ENCODE assay signal across 8 cellular contexts in the genomic region with DNA sequence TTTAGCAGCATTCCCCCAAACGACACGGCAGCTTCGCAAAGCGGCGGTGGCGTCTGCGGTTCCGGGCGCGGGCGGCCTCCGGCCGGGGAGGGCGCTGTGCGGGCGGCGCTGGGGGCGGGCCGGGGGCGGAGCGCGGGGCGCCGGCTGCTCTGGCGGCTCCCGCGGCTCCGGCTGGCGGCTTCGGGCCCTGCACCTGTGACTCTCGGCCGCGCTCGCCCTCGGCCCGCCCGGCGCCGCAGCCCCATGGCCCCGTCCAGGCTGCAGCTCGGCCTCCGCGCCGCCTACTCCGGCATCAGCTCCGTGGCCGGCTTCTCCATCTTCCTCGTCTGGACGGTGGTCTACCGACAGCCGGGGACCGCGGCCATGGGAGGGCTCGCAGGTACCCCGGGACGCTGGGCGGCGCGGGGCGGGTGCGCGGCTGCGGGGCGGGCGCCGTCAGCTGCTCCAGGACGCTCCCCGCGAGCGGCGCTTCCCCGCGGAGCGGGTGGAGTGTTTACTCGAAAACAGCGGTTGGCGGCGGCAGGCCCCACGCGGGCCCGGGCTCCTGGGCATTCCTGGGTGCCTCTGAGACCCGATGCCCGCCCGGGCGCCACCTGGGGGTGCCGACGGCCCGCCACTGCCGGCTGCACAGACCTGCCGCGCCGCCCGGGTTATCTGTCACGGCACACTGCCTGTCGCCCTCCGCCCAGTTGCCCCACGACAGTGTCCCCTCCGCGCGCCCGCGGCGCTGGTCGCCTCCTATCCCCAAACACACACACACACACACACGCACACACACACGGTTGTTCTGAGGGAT. TPM values are rescaled to one million over a fixed set of nuclear protein-coding genes. Genes with fewer than 3 reads are reported as not detected.
DNase-seq lines count a peak whose midpoint lies in the region; ATAC-seq and TF ChIP-seq lines count a peak whose summit lies in the region.

A gene (plus strand): TSS at position 177 of the 796 bp plus-strand sequence. CDS start 67 bp downstream, at position 244.

- H3K4me1 Mint-ChIP-seq in T-helper 1 cell treated with Interleukin-12 subunit alpha and Interleukin-12 subunit beta and Interleukin-4 antibody, amounts not matched to agents 30 μg/mL and 1 μg/mL, for 36 hours (ENCODE audit: low read depth), result peaks cover 40% of the 10 kb centered on the region

- H3K27me3 ChIP-seq in ascending aorta, result no peaks in the 10 kb centered on the region
- H3K27me3 ChIP-seq in hepatocyte, result no peaks in the 10 kb centered on the region

- peak within 1 kb of the TSS; percentile 78 for H3K27ac Mint-ChIP-seq in T-helper 1 cell treated with Interleukin-12 subunit alpha and Interleukin-12 subunit beta and Interleukin-4 antibody, amounts not matched to agents 30 μg/mL and 1 μg/mL, for 36 hours

- peaks cover 34 to 47% of the 10 kb centered on the region in 2 donors for H3K4me1 ChIP-seq in ascending aorta
- peaks cover 9% of the 10 kb centered on the region for H3K4me1 ChIP-seq in hepatocyte (ENCODE audit: insufficient read depth)

- H3K79me2 ChIP-seq in hepatocyte, result peaks cover 3% of the 10 kb centered on the region

- TF ChIP-seq CTCF in ascending aorta (IDR thresholded peaks at IDR 0.05) (peak in 2 of 3 experiments; percentile 32 to 42), hepatocyte (IDR thresholded peaks at IDR 0.05; ENCODE audit: poor library complexity) (peak; percentile 33), retinal pigment epithelial cell (conservative IDR thresholded peaks at IDR 0.05; ENCODE audit: low read depth, low read length) (peak; percentile 33)

- no peaks in the 10 kb centered on the region for H3K9me3 Mint-ChIP-seq in T-helper 1 cell treated with Interleukin-12 subunit alpha and Interleukin-12 subunit beta and Interleukin-4 antibody, amounts not matched to agents 30 μg/mL and 1 μg/mL, for 36 hours

- peak within 1 kb of the TSS; percentile 99 for H2AFZ ChIP-seq in hepatocyte

- peak within 1 kb of the TSS; percentile 83 for H3K4me2 ChIP-seq in hepatocyte

- no peaks in the 10 kb centered on the region for H3K9me2 ChIP-seq in hepatocyte (replicated peaks; ENCODE audit: insufficient read depth)

- 0% methylated on average over 53 of the region's 106 CpGs for WGBS in hepatocyte (ENCODE audit: low lambda C conversion rate, missing lambda C conversion rate)

- peak within 1 kb of the TSS; percentile 85 for H3K4me3 Mint-ChIP-seq in T-helper 1 cell treated with Interleukin-12 subunit alpha and Interleukin-12 subunit beta and Interleukin-4 antibody, amounts not matched to agents 30 μg/mL and 1 μg/mL, for 36 hours

- H3K36me3 ChIP-seq in ascending aorta, result no peaks in the 10 kb centered on the region
- no peaks in the 10 kb centered on the region for H3K36me3 ChIP-seq in hepatocyte (replicated peaks; ENCODE audit: insufficient read depth, low read depth)

- H3K4me3 ChIP-seq in ascending aorta, result peak within 1 kb of the TSS; percentile 93 to 98
- H3K4me3 ChIP-seq in hepatocyte, result peak within 1 kb of the TSS; percentile 97
- H3K4me3 ChIP-seq in retinal pigment epithelial cell (ENCODE audit: low read length), result peak within 1 kb of the TSS; percentile 62

- ATAC-seq in GM21619 (IDR thresholded peaks at IDR 0.05; ENCODE audit: unreplicated experiment), result peak; percentile 81

- intact Hi-C loops in ascending aorta (cut with DNase I), result loop anchor here (1.0 kb wide), 1 partner anchor 20 kb away; no protein-coding TSS in a partner anchor

- H3K9me3 ChIP-seq in ascending aorta (no peaks in the 10 kb centered on the region), hepatocyte (ENCODE audit: low read depth) (no peaks in the 10 kb centered on the region)

- no peaks in the 10 kb centered on the region for H3K36me3 Mint-ChIP-seq in T-helper 1 cell treated with Interleukin-12 subunit alpha and Interleukin-12 subunit beta and Interleukin-4 antibody, amounts not matched to agents 30 μg/mL and 1 μg/mL, for 36 hours (ENCODE audit: low read depth)

- H3K27ac ChIP-seq in ascending aorta (peak within 1 kb of the TSS; percentile 76 to 89), hepatocyte (peak within 1 kb of the TSS; percentile 85)

- peaks cover 7% of the 10 kb centered on the region for H3K27me3 Mint-ChIP-seq in T-helper 1 cell treated with Interleukin-12 subunit alpha and Interleukin-12 subunit beta and Interleukin-4 antibody, amounts not matched to agents 30 μg/mL and 1 μg/mL, for 36 hours (ENCODE audit: low read depth)

- H4K20me1 ChIP-seq in hepatocyte (ENCODE audit: insufficient read depth, poor library complexity, severe bottlenecking), result no peaks in the 10 kb centered on the region

- peak; percentile 96 for DNase-seq in GM03348 (ENCODE audit: low spot score)
- peak; percentile 46 for DNase-seq in KG1 (lab: John Stamatoyannopoulos, UW)
- DNase-seq in ascending aorta (ENCODE audit: low spot score in 2 of 2), result peak in 1 of 2 donors; percentile 81
- peak; percentile 91 for DNase-seq in hepatocyte (ENCODE audit: low spot score)
- DNase-seq in retinal pigment epithelial cell (ENCODE audit: low read depth), result no peak
- DNase-seq in cortex of kidney (lab: John Stamatoyannopoulos, UW), result no peak

RNA-seq across cellular contexts. Expression of the gene that starts here (rescaled TPM):
- total RNA-seq in ascending aorta (144 TPM), hepatocyte (11.2 and 13.0 TPM in 2 replicates)
- polyA plus RNA-seq in hepatocyte, result 20.2 and 22.6 TPM in 2 replicates

Comparison
In these comparisons a context has a peak if more than half of its experiments do, and no peak if none do; other contexts are left out.
1. RNA of the gene that starts here (total RNA-seq): 144 TPM in ascending aorta (single experiment); 11.2 to 13.0 TPM in hepatocyte; every median in the first group is over 10 times any median in the second.
2. DNase-seq: peak in GM03348 (single experiment), KG1 (single experiment) and hepatocyte (single experiment); none in retinal pigment epithelial cell (single experiment) and cortex of kidney (single experiment).
3. Peak in every context shown above with its lines, with median percentiles within 50 percentile points of each other: H3K4me3 ChIP-seq and CTCF ChIP-seq.